ENCODE assay signal across 8 cellular contexts in genomic region chrX:46791927-46792825, GRCh38. TPM values are rescaled to one million over a fixed set of nuclear protein-coding genes. Genes with fewer than 3 reads are reported as not detected.
DNase-seq lines count a peak whose midpoint lies in the region; ATAC-seq and TF ChIP-seq lines count a peak whose summit lies in the region.

No MANE protein-coding gene starts in this region.

- H3K4me3 ChIP-seq in upper lobe of left lung: no peak overlapping the region

- H3K4me3 Mint-ChIP-seq in activated CD4-positive, alpha-beta memory T cell treated with anti-CD3 and anti-CD28 coated beads for 36 hours: no peak overlapping the region

- H3K27ac Mint-ChIP-seq in activated CD4-positive, alpha-beta memory T cell treated with anti-CD3 and anti-CD28 coated beads for 36 hours: no peak overlapping the region

- peaks cover 19% of the 10 kb centered on the region for H3K4me1 Mint-ChIP-seq in activated CD4-positive, alpha-beta memory T cell treated with anti-CD3 and anti-CD28 coated beads for 36 hours (ENCODE audit: low read depth)

- no peak for TF ChIP-seq EP300 in upper lobe of left lung (IDR thresholded peaks at IDR 0.05)

- intact Hi-C loops in left cardiac atrium (cut with DNase I) (loop anchor here in 1 of 2 donors (10.0 kb wide), 1 partner anchor 247 kb away; the partner anchor contains the start of gene ZNF674), Right ventricle myocardium inferior (cut with DNase I) (no loop called here)
- intact Hi-C loops in activated CD4-positive, alpha-beta memory T cell treated with anti-CD3 and anti-CD28 coated beads for 36 hours (cut with micrococcal nuclease): loop anchor here (1.0 to 10.0 kb wide), 3 partner anchors 33 to 220 kb away; partner anchors contain the start of genes CHST7 and SLC9A7

- TF ChIP-seq CTCF in upper lobe of left lung (IDR thresholded peaks at IDR 0.05): no peak

- no peaks in the 10 kb centered on the region for H3K36me3 ChIP-seq in upper lobe of left lung

- DNase-seq in left cardiac atrium (peak; percentile 25), Right ventricle myocardium inferior (ENCODE audit: missing footprints) (no peak), KG1 (lab: John Stamatoyannopoulos, UW) (peak; percentile 27), iPS DF 19.7 (ENCODE audit: low read depth, low spot score) (peak; percentile 23), upper lobe of left lung (peak in 1 of 2 donors; percentile 42), NCI-H82 treated with DMSO at 0.1 percent for 48 hours (lab: John Stamatoyannopoulos, UW; ENCODE audit: unreplicated experiment) (no peak), HuH-7.5 (ENCODE audit: low spot score) (no peak)
- DNase-seq in activated CD4-positive, alpha-beta memory T cell treated with anti-CD3 and anti-CD28 coated beads for 36 hours: peak; percentile 35

- POLR2A ChIA-PET in activated CD4-positive, alpha-beta memory T cell treated with anti-CD3 and anti-CD28 coated beads for 36 hours (lab: Charles Lee): no interaction called here

- H3K27me3 ChIP-seq in upper lobe of left lung: no peaks in the 10 kb centered on the region

- 35 to 51% methylated on average over 5 to 7 of the region's 7 CpGs for WGBS in upper lobe of left lung, 2 donors

- H3K4me1 ChIP-seq in upper lobe of left lung: peaks cover 0 to 10% (median 3%) of the 10 kb centered on the region in 4 donors

- H3K27ac ChIP-seq in upper lobe of left lung: peak overlapping the region; percentile 0 to 56 (median 42)

- H3K27me3 Mint-ChIP-seq in activated CD4-positive, alpha-beta memory T cell treated with anti-CD3 and anti-CD28 coated beads for 36 hours: no peaks in the 10 kb centered on the region

- no peaks in the 10 kb centered on the region for H3K9me3 ChIP-seq in upper lobe of left lung

- CTCF ChIA-PET in activated CD4-positive, alpha-beta memory T cell treated with anti-CD3 and anti-CD28 coated beads for 36 hours (lab: Charles Lee): interaction anchor here (1.0 to 2.3 kb wide), 2 partner anchors 32 to 33 kb away, joined by 4 to 6 read pairs; partner anchors contain the start of gene SLC9A7

- no peaks in the 10 kb centered on the region for H3K9me3 Mint-ChIP-seq in activated CD4-positive, alpha-beta memory T cell treated with anti-CD3 and anti-CD28 coated beads for 36 hours

- ATAC-seq in left cardiac atrium: peak in 1 of 2 donors; percentile 81
- ATAC-seq in Right ventricle myocardium inferior: no peak
- peak in 1 of 2 donors; percentile 77 for ATAC-seq in upper lobe of left lung (ENCODE audit: low FRiP score in 2 of 2)

- no peaks in the 10 kb centered on the region for H3K36me3 Mint-ChIP-seq in activated CD4-positive, alpha-beta memory T cell treated with anti-CD3 and anti-CD28 coated beads for 36 hours

- no peak for TF ChIP-seq POLR2A in upper lobe of left lung (IDR thresholded peaks at IDR 0.05)

RNA-seq across cellular contexts. Expression of gene SLC9A7, which starts 33.3 kb away (rescaled TPM):
- total RNA-seq in left cardiac atrium (1 to 10 TPM; 4.0 to 4.8 TPM), Right ventricle myocardium inferior (2.5 TPM), upper lobe of left lung (1 to 10 TPM; 4.6 to 9.0 (median 6.4) TPM)
- 10 to 100 TPM; 17.7 to 17.8 TPM for total RNA-seq in activated CD4-positive, alpha-beta memory T cell treated with anti-CD3 and anti-CD28 coated beads for 36 hours

RNA-seq across cellular contexts. Expression of gene RP2, which starts 44.7 kb away (rescaled TPM):
- 1 to 10 TPM; 5.7 to 5.9 TPM for total RNA-seq in left cardiac atrium
- 3.8 TPM for total RNA-seq in Right ventricle myocardium inferior
- total RNA-seq in activated CD4-positive, alpha-beta memory T cell treated with anti-CD3 and anti-CD28 coated beads for 36 hours: 1 to 10 TPM; 5.0 to 5.5 TPM
- 10 to 100 TPM in 4 of 6 donors, 1 to 10 TPM in 2; 3.1 to 22.0 (median 15.0) TPM for total RNA-seq in upper lobe of left lung

Comparison
In these comparisons a context has a peak if more than half of its experiments do, and no peak if none do; other contexts are left out.
1. DNase-seq: peak in left cardiac atrium (single experiment), KG1 (single experiment), activated CD4-positive, alpha-beta memory T cell treated with anti-CD3 and anti-CD28 coated beads for 36 hours (single experiment) and iPS DF 19.7 (single experiment); none in Right ventricle myocardium inferior (single experiment), NCI-H82 treated with DMSO at 0.1 percent for 48 hours (single experiment) and HuH-7.5 (single experiment).